16 cellular contexts compared by ENCODE assay signal in the genomic region with DNA sequence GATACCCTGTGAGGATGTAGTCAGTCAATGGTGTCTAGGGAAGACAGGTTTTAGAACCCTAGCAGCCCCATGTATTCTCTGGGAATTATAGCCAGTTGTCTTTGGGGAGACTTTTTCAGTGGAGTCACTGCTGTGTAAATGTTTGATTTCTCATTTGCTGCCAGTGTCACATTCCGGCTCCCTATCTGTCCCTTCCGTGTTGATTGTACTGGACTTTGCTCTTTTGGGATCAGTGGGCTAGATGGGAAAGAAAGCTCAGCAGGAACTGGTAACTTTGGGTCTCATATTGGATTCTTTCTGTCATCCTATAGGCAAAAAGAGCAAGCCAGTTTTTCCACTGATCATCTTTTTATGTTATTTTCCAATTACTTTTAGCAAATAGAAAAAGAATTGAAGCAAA.
DNase-seq lines count a peak whose midpoint lies in the region; ATAC-seq and TF ChIP-seq lines count a peak whose summit lies in the region.
"Had no signal": no experiment of that assay in that cellular context is flagged by ENCODE, and none has a peak within 500 bp of the region (broad histone marks: within the 10 kb centered on the region; RNA-seq: fewer than 3 reads in every experiment).

No MANE protein-coding gene starts in this region.

- H3K4me3 ChIP-seq in body of pancreas = no peak overlapping the region
- H3K4me3 ChIP-seq: A549 had no signal

- H3K4me3 Mint-ChIP-seq in mesothelial cell of epicardium (no peak overlapping the region), progenitor cell of endocrine pancreas (ENCODE audit: low read depth) (peak overlapping the region; percentile 10)
- H3K4me3 Mint-ChIP-seq: CD4-positive, alpha-beta memory T cell; HFFc6; IgD-negative memory B cell had no signal

- no peaks in the 10 kb centered on the region for H3K27me3 ChIP-seq in body of pancreas
- H3K27me3 ChIP-seq: BE2C had no signal

- ATAC-seq in body of pancreas (peak; percentile 65), left colon (peak; percentile 85), HG02571 (IDR thresholded peaks at IDR 0.05; ENCODE audit: unreplicated experiment) (no peak), HG02798 (IDR thresholded peaks at IDR 0.05; ENCODE audit: poor library complexity, unreplicated experiment) (no peak)
- ATAC-seq: A549 had no signal

- H3K36me3 Mint-ChIP-seq in mesothelial cell of epicardium (peaks cover 32% of the 10 kb centered on the region), progenitor cell of endocrine pancreas (ENCODE audit: insufficient read depth) (peaks cover 21% of the 10 kb centered on the region)
- H3K36me3 Mint-ChIP-seq: CD4-positive, alpha-beta memory T cell had no signal

- peaks cover 20% of the 10 kb centered on the region for H3K4me1 Mint-ChIP-seq in mesothelial cell of epicardium
- peaks cover 19% of the 10 kb centered on the region for H3K4me1 Mint-ChIP-seq in progenitor cell of endocrine pancreas (ENCODE audit: low read depth)

- H3K9me3 Mint-ChIP-seq in mesothelial cell of epicardium = no peaks in the 10 kb centered on the region
- no peaks in the 10 kb centered on the region for H3K9me3 Mint-ChIP-seq in progenitor cell of endocrine pancreas (ENCODE audit: low read depth)
- H3K9me3 Mint-ChIP-seq: HFFc6 had no signal

- H3K36me3 ChIP-seq in body of pancreas (replicated peaks in 1 of 2; ENCODE audit: insufficient read depth in 1 of 2, low read depth in 2 of 2) = no peaks in the 10 kb centered on the region

- H3K4me1 ChIP-seq in body of pancreas = peaks cover 10% of the 10 kb centered on the region
- H3K4me1 ChIP-seq: A549, BE2C had no signal

- TF ChIP-seq CTCF in body of pancreas (IDR thresholded peaks at IDR 0.05) = no peak
- no peak for TF ChIP-seq CTCF in mesothelial cell of epicardium (IDR thresholded peaks at IDR 0.05; ENCODE audit: unreplicated experiment)
- TF ChIP-seq CTCF in progenitor cell of endocrine pancreas (IDR thresholded peaks at IDR 0.05; ENCODE audit: unreplicated experiment) = no peak

- DNase-seq in body of pancreas (peak in 3 of 4 donors; percentile 12 to 41 (median 23)), left colon (no peak), mesothelial cell of epicardium (ENCODE audit: low spot score in 2 of 2, unreplicated experiment in 2 of 2) (no peak), progenitor cell of endocrine pancreas (ENCODE audit: low spot score, unreplicated experiment) (no peak), RPMI8226 (no peak)
- DNase-seq: BE2C; CD4-positive, alpha-beta memory T cell; DMS153; GF-D8; HCEC 1CT; HFFc6 had no signal

- 14 to 32% methylated on average over 2 of the region's 2 CpGs for WGBS in body of pancreas, 2 donors

- H3K27ac ChIP-seq in body of pancreas = no peak overlapping the region
- H3K27ac ChIP-seq: A549, C4-2B had no signal

- intact Hi-C loops in body of pancreas (cut with DNase I) (no loop called here), left colon (cut with DNase I, micrococcal nuclease) (no loop called here)

- no peak for TF ChIP-seq POLR2A in body of pancreas (IDR thresholded peaks at IDR 0.05)

- H3K27ac Mint-ChIP-seq in mesothelial cell of epicardium (peak overlapping the region; percentile 33), progenitor cell of endocrine pancreas (peak overlapping the region; percentile 91)
- H3K27ac Mint-ChIP-seq: CD4-positive, alpha-beta memory T cell; HFFc6 had no signal

- no peaks in the 10 kb centered on the region for H3K27me3 Mint-ChIP-seq in mesothelial cell of epicardium (ENCODE audit: low read depth)
- no peaks in the 10 kb centered on the region for H3K27me3 Mint-ChIP-seq in progenitor cell of endocrine pancreas
- H3K27me3 Mint-ChIP-seq: CD4-positive, alpha-beta memory T cell; IgD-negative memory B cell had no signal

- no peaks in the 10 kb centered on the region for H3K9me3 ChIP-seq in body of pancreas
- H3K9me3 ChIP-seq: A549, BE2C had no signal

Comparison
In these comparisons a context has a peak if more than half of its experiments do, and no peak if none do; other contexts are left out.
1. ATAC-seq: peak in body of pancreas (single experiment) and left colon (single experiment); none in HG02571 (single experiment) and HG02798 (single experiment).
2. DNase-seq: peak in body of pancreas (3 of 4); none in left colon (0 of 2), mesothelial cell of epicardium (0 of 2), progenitor cell of endocrine pancreas (single experiment) and RPMI8226 (single experiment).